10 cellular contexts compared by ENCODE assay signal in the genomic region with DNA sequence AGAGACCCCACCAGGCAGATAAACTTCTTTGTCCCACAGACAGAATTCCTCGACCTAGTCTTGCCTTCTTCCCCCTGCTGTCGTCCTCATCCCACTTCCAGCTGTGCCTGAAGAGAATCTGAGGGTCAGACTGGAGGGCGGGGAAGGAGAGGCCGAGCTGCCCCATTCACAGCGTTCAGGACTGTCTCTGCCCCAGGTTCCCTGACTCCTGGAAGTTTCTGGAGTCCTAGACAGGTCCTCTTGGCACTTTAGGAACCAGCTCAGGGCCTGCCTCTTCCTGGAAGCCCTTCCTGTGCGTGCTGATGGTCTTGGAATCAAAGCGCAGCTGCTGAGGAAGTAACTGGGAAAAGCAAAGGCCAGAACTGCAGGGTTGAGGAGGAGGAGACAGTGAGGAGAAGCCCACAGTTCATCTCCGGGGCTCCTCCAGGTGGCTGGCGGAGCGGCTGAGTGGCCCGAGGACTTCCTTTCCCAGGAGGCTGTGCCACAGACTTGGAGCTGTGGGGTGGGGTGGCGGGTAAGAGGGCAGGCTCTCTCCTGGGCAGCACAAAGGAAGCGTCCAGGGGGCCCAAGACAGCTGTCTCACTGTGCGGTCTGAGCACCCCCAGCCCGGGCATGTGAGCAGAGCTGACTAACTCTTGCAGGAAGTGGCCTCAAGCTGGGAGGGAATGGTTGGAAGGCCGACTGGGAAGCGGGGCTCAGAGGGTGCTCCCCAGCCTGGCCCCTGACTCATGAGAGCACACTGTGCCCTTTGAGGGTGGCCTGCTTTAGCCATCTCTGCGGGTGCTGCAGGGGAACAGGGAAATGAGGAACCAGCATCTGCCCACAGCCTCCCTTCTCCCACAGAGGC. TPM values are rescaled to one million over a fixed set of nuclear protein-coding genes. Genes with fewer than 3 reads are reported as not detected.
A peak's percentile ranks its signal among the peaks of the same experiment; 100 is the strongest.
DNase-seq lines count a peak whose midpoint lies in the region; ATAC-seq and TF ChIP-seq lines count a peak whose summit lies in the region.
"Had no signal": no experiment of that assay in that cellular context is flagged by ENCODE, and none has a peak within 500 bp of the region (broad histone marks: within the 10 kb centered on the region; RNA-seq: fewer than 3 reads in every experiment).

No MANE protein-coding gene starts in this region.

- H3K36me3 ChIP-seq in SK-N-SH (replicated peaks in 1 of 2; ENCODE audit: control insufficient read depth in 1 of 2, insufficient read depth in 2 of 2, low read length in 1 of 2), result no peaks in the 10 kb centered on the region
- H3K36me3 ChIP-seq in left ventricle myocardium inferior, result no peaks in the 10 kb centered on the region

- H3K9me3 ChIP-seq in SK-N-SH (no peaks in the 10 kb centered on the region), left ventricle myocardium inferior (replicated peaks) (no peaks in the 10 kb centered on the region)

- H3K27me3 ChIP-seq in SK-N-SH (ENCODE audit: insufficient read depth) (no peaks in the 10 kb centered on the region), left ventricle myocardium inferior (ENCODE audit: low read depth) (no peaks in the 10 kb centered on the region)

- intact Hi-C loops in left ventricle myocardium inferior (cut with micrococcal nuclease), result no loop called here
- intact Hi-C loops in sciatic nerve (cut with DNase I), result no loop called here

- no peak; a peak in 1 of 4 replicates for TF ChIP-seq EP300 in SK-N-SH (IDR thresholded peaks at IDR 0.05; ENCODE audit: borderline replicate concordance in 1 of 2, low read depth in 1 of 2, low read length in 1 of 2)

- H2AFZ ChIP-seq in SK-N-SH (ENCODE audit: low read depth), result peak overlapping the region; percentile 68
- H2AFZ ChIP-seq: parathyroid adenoma had no signal

- no peaks in the 10 kb centered on the region for H3F3A ChIP-seq in SK-N-SH (replicated peaks; ENCODE audit: insufficient read depth)

- peak overlapping the region; percentile 43 for H3K9ac ChIP-seq in SK-N-SH
- H3K9ac ChIP-seq: parathyroid adenoma had no signal

- ATAC-seq in sciatic nerve (peak; percentile 33), HG02610 (IDR thresholded peaks at IDR 0.05; ENCODE audit: unreplicated experiment) (no peak), esophagus mucosa (no peak), GM21367 (IDR thresholded peaks at IDR 0.05; ENCODE audit: unreplicated experiment) (no peak)

- WGBS in SK-N-SH (ENCODE audit: low lambda C conversion rate), result 90% methylated on average over 16 of the region's 18 CpGs

- CTCF ChIA-PET in SK-N-SH (lab: Yijun Ruan, JAX), result interaction anchor here (0.8 to 2.5 kb wide), 8 partner anchors 8 to 50 kb away, joined by 3 to 12 read pairs (median 4); partner anchors contain the start of gene SDC1

- no peak overlapping the region for H3K4me3 ChIP-seq in SK-N-SH (ENCODE audit: low read depth in 2 of 2, low read length in 1 of 2)
- no peak overlapping the region for H3K4me3 ChIP-seq in left ventricle myocardium inferior

- peak; percentile 96 for DNase-seq in HK-2 (ENCODE audit: unreplicated experiment)
- DNase-seq in SK-N-SH, result no peak
- DNase-seq in left ventricle myocardium inferior, result peak; percentile 7
- no peak for DNase-seq in sciatic nerve (ENCODE audit: low spot score)
- no peak for DNase-seq in SW480 (ENCODE audit: low spot score)
- DNase-seq: activated CD4-positive, CD25-positive, alpha-beta regulatory T cell had no signal

- POLR2A ChIA-PET in SK-N-SH (lab: Yijun Ruan, JAX), result no interaction called here

- no peaks in the 10 kb centered on the region for H3K9me2 ChIP-seq in SK-N-SH

- no peaks in the 10 kb centered on the region for H3K79me2 ChIP-seq in SK-N-SH (ENCODE audit: insufficient read depth)
- H3K79me2 ChIP-seq: parathyroid adenoma had no signal

- no peak for TF ChIP-seq RAD21 in SK-N-SH (IDR thresholded peaks at IDR 0.05; ENCODE audit: low read length)

- peak overlapping the region; percentile 44; the same call in 1 of the 2 replicates for H3K4me2 ChIP-seq in SK-N-SH

- H3K27ac ChIP-seq in SK-N-SH (ENCODE audit: low read depth in 2 of 2, low read length in 1 of 2) (peak overlapping the region in 1 of 2 experiments; percentile 55; a peak in 2 of 4 replicates), left ventricle myocardium inferior (replicated peaks) (no peak overlapping the region)
- H3K27ac ChIP-seq: parathyroid adenoma had no signal

- TF ChIP-seq CTCF in SK-N-SH (IDR thresholded peaks at IDR 0.05) (no peak), left ventricle myocardium inferior (IDR thresholded peaks at IDR 0.05; ENCODE audit: borderline replicate concordance) (no peak)

- peaks cover 19 to 32% of the 10 kb centered on the region in 2 experiments; a peak in 2 of 4 replicates for H3K4me1 ChIP-seq in SK-N-SH (ENCODE audit: control insufficient read depth in 1 of 2, insufficient read depth in 2 of 2, low read depth in 1 of 2, low read length in 1 of 2)
- no peaks in the 10 kb centered on the region for H3K4me1 ChIP-seq in left ventricle myocardium inferior
- H3K4me1 ChIP-seq: parathyroid adenoma had no signal

- H4K20me1 ChIP-seq in SK-N-SH (ENCODE audit: insufficient read depth), result no peaks in the 10 kb centered on the region

TF ChIP-seq in SK-N-SH, 30 proteins besides CTCF, POLR2A, EP300 and RAD21 (continues in another document):
- no peak for TF ChIP-seq MXI1 (IDR thresholded peaks at IDR 0.05; ENCODE audit: low read depth, low read length)
- TF ChIP-seq GATA2 (CRISPR knock-in tag; IDR thresholded peaks at IDR 0.05), result no peak
- no peak for TF ChIP-seq SMC3 (IDR thresholded peaks at IDR 0.05; ENCODE audit: low read depth, low read length)
- no peak for TF ChIP-seq CHD2 (IDR thresholded peaks at IDR 0.05; ENCODE audit: low read length, partially characterized antibody)
- TF ChIP-seq TEAD4 (IDR thresholded peaks at IDR 0.05; ENCODE audit: borderline replicate concordance, insufficient read depth), result no peak
- no peak for TF ChIP-seq TAF1 (IDR thresholded peaks at IDR 0.05; ENCODE audit: borderline replicate concordance, low read depth, low read length)
- TF ChIP-seq, protein P1, sequence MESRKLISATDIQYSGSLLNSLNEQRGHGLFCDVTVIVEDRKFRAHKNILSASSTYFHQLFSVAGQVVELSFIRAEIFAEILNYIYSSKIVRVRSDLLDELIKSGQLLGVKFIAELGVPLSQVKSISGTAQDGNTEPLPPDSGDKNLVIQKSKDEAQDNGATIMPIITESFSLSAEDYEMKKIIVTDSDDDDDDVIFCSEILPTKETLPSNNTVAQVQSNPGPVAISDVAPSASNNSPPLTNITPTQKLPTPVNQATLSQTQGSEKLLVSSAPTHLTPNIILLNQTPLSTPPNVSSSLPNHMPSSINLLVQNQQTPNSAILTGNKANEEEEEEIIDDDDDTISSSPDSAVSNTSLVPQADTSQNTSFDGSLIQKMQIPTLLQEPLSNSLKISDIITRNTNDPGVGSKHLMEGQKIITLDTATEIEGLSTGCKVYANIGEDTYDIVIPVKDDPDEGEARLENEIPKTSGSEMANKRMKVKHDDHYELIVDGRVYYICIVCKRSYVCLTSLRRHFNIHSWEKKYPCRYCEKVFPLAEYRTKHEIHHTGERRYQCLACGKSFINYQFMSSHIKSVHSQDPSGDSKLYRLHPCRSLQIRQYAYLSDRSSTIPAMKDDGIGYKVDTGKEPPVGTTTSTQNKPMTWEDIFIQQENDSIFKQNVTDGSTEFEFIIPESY (IDR thresholded peaks at IDR 0.05; ENCODE audit: borderline replicate concordance, low read depth), result no peak
- TF ChIP-seq, protein P2, sequence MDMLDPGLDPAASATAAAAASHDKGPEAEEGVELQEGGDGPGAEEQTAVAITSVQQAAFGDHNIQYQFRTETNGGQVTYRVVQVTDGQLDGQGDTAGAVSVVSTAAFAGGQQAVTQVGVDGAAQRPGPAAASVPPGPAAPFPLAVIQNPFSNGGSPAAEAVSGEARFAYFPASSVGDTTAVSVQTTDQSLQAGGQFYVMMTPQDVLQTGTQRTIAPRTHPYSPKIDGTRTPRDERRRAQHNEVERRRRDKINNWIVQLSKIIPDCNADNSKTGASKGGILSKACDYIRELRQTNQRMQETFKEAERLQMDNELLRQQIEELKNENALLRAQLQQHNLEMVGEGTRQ (IDR thresholded peaks at IDR 0.05; ENCODE audit: borderline replicate concordance, low read depth, low read length), result no peak
- TF ChIP-seq ELF1 (IDR thresholded peaks at IDR 0.05), result no peak
- no peak for TF ChIP-seq FOXJ3 (CRISPR knock-in tag; IDR thresholded peaks at IDR 0.05)
- no peak for TF ChIP-seq SIN3A (IDR thresholded peaks at IDR 0.05; ENCODE audit: borderline replicate concordance, low read depth, low read length)
- no peak for TF ChIP-seq MEF2A (IDR thresholded peaks at IDR 0.05; ENCODE audit: borderline replicate concordance, low read depth)
- TF ChIP-seq POLR2AphosphoS5 (IDR thresholded peaks at IDR 0.05; ENCODE audit: low read depth, low read length), result no peak
- no peak for TF ChIP-seq PBX3 (IDR thresholded peaks at IDR 0.05)
- TF ChIP-seq RCOR1 (IDR thresholded peaks at IDR 0.05; ENCODE audit: low read length), result no peak
- no peak for TF ChIP-seq FOXM1 (IDR thresholded peaks at IDR 0.05; ENCODE audit: low read depth)
- 0 out of 2 replicates have a peak, but pooled peaks have one; percentile 27 for TF ChIP-seq FOSL2 (IDR thresholded peaks at IDR 0.05; ENCODE audit: borderline replicate concordance, low read depth)
- TF ChIP-seq GABPA (IDR thresholded peaks at IDR 0.05; ENCODE audit: low read depth), result no peak
- peak; percentile 24; the same call in 1 of the 2 replicates for TF ChIP-seq TCF12 (IDR thresholded peaks at IDR 0.05)

RNA-seq across cellular contexts. Expression of gene SDC1, which starts 39.5 kb away (rescaled TPM):
- 105 and 122 TPM in 2 replicates for polyA plus RNA-seq in SK-N-SH (2012; rRNA removed)
- polyA plus RNA-seq in SK-N-SH (2012; cell fraction: cytosol; rRNA removed), result 63.4 and 86.1 TPM in 2 replicates
- polyA plus RNA-seq in SK-N-SH (2012; cell fraction: nucleus; rRNA removed), result 58.4 and 62.2 TPM in 2 replicates
- 0.41 TPM for total RNA-seq in left ventricle myocardium inferior
- total RNA-seq in sciatic nerve, result 0.98 TPM
- total RNA-seq in esophagus mucosa, result 477 TPM

Comparison
In these comparisons a context has a peak if more than half of its experiments do, and no peak if none do; other contexts are left out.
1. DNase-seq: peak in HK-2 (single experiment) and left ventricle myocardium inferior (single experiment); none in SK-N-SH (single experiment), sciatic nerve (single experiment) and SW480 (single experiment).
2. RNA of gene SDC1, which starts 39.5 kb away (total RNA-seq): 477 TPM in esophagus mucosa (single experiment); 0.98 TPM in sciatic nerve (single experiment) and 0.41 TPM in left ventricle myocardium inferior (single experiment); every median in the first group is over 100 times any median in the second.